In genomic region chr4:139175647-139176298, GRCh38 we compare ENCODE assay signal across 8 cellular contexts. TPM values are rescaled to one million over a fixed set of nuclear protein-coding genes. Genes with fewer than 3 reads are reported as not detected.
DNase-seq lines count a peak whose midpoint lies in the region; ATAC-seq and TF ChIP-seq lines count a peak whose summit lies in the region.

No MANE protein-coding gene starts in this region.

- no peaks in the 10 kb centered on the region for H3K27me3 Mint-ChIP-seq in CD8-positive, alpha-beta T cell (ENCODE audit: low read depth)
- H3K27me3 Mint-ChIP-seq in activated CD8-positive, alpha-beta T cell treated with anti-CD3 and anti-CD28 coated beads for 36 hours = peaks cover 14% of the 10 kb centered on the region

- H3K4me3 ChIP-seq in CD8-positive, alpha-beta T cell (ENCODE audit: low read depth, low read length) = peak overlapping the region; percentile 65

- H3K27ac ChIP-seq in CD8-positive, alpha-beta T cell (ENCODE audit: low read depth, low read length) = no peak overlapping the region

- no peak for ATAC-seq in CD8-positive, alpha-beta T cell
- no peak for ATAC-seq in activated CD8-positive, alpha-beta T cell treated with anti-CD3 and anti-CD28 coated beads for 36 hours
- ATAC-seq in sciatic nerve (peak; percentile 2), GM19351 (IDR thresholded peaks at IDR 0.05; ENCODE audit: unreplicated experiment) (no peak), HG02852 (IDR thresholded peaks at IDR 0.05; ENCODE audit: unreplicated experiment) (no peak), GM19023 (IDR thresholded peaks at IDR 0.05; ENCODE audit: unreplicated experiment) (no peak)

- peaks cover 3% of the 10 kb centered on the region for H3K36me3 Mint-ChIP-seq in CD8-positive, alpha-beta T cell
- no peaks in the 10 kb centered on the region for H3K36me3 Mint-ChIP-seq in activated CD8-positive, alpha-beta T cell treated with anti-CD3 and anti-CD28 coated beads for 36 hours (ENCODE audit: low read depth)

- no peak for TF ChIP-seq CTCF in CD8-positive, alpha-beta T cell (IDR thresholded peaks at IDR 0.05)
- no peak for TF ChIP-seq CTCF in activated CD8-positive, alpha-beta T cell treated with anti-CD3 and anti-CD28 coated beads for 36 hours (IDR thresholded peaks at IDR 0.05)

- H3K36me3 ChIP-seq in CD8-positive, alpha-beta T cell (ENCODE audit: insufficient read depth, low read length) = no peaks in the 10 kb centered on the region

- intact Hi-C loops in CD8-positive, alpha-beta T cell (cut with DNase I, micrococcal nuclease) = loop anchor here (2.0 to 10.0 kb wide), 10 partner anchors 78 to 1349 kb away; partner anchors contain the start of genes ELMOD2 (in 2 of the 2), MAML3 (in 1 of the 2), NOCT (in 1 of the 2) and SCOC (in 1 of the 2)
- intact Hi-C loops in activated CD8-positive, alpha-beta T cell treated with anti-CD3 and anti-CD28 coated beads for 36 hours (cut with micrococcal nuclease) = loop anchor here (5.0 kb wide), 2 partner anchors 93 to 127 kb away; partner anchors contain the start of genes NAA15 and NDUFC1
- intact Hi-C loops in sciatic nerve (cut with DNase I) = no loop called here

- CTCF ChIA-PET in CD8-positive, alpha-beta T cell (lab: Charles Lee) = interaction anchor here (0.6 kb wide), 1 partner anchor 23 kb away, joined by 3 read pairs; no protein-coding TSS in a partner anchor
- CTCF ChIA-PET in activated CD8-positive, alpha-beta T cell treated with anti-CD3 and anti-CD28 coated beads for 36 hours (lab: Charles Lee) = interaction anchor here (0.8 to 1.5 kb wide), 2 partner anchors 75 to 145 kb away, joined by 3 read pairs; no protein-coding TSS in a partner anchor

- no peaks in the 10 kb centered on the region for H3K27me3 ChIP-seq in CD8-positive, alpha-beta T cell (ENCODE audit: insufficient read depth, low read length)

- no peaks in the 10 kb centered on the region for H3K9me3 Mint-ChIP-seq in CD8-positive, alpha-beta T cell
- H3K9me3 Mint-ChIP-seq in activated CD8-positive, alpha-beta T cell treated with anti-CD3 and anti-CD28 coated beads for 36 hours = no peaks in the 10 kb centered on the region

- peaks cover 5% of the 10 kb centered on the region for H3K4me1 ChIP-seq in CD8-positive, alpha-beta T cell (ENCODE audit: insufficient read depth, low read length)

- DNase-seq in CD8-positive, alpha-beta T cell = no peak
- peak; percentile 44 for DNase-seq in HT-29 (ENCODE audit: low spot score)
- DNase-seq in activated CD8-positive, alpha-beta T cell treated with anti-CD3 and anti-CD28 coated beads for 36 hours = no peak
- peak; percentile 6 for DNase-seq in germinal center (ENCODE audit: low spot score)
- no peak for DNase-seq in sciatic nerve (ENCODE audit: low spot score)

- no peaks in the 10 kb centered on the region for H3K9me3 ChIP-seq in CD8-positive, alpha-beta T cell (ENCODE audit: low read length)

- peaks cover 24% of the 10 kb centered on the region for H3K4me1 Mint-ChIP-seq in CD8-positive, alpha-beta T cell (ENCODE audit: low read depth)
- H3K4me1 Mint-ChIP-seq in activated CD8-positive, alpha-beta T cell treated with anti-CD3 and anti-CD28 coated beads for 36 hours (ENCODE audit: low read depth) = peaks cover 18% of the 10 kb centered on the region

- POLR2A ChIA-PET in CD8-positive, alpha-beta T cell (lab: Charles Lee) = no interaction called here
- POLR2A ChIA-PET in activated CD8-positive, alpha-beta T cell treated with anti-CD3 and anti-CD28 coated beads for 36 hours (lab: Charles Lee) = interaction anchor here (0.8 to 1.1 kb wide), 5 partner anchors 21 to 161 kb away, joined by 3 read pairs; partner anchors contain the start of gene NOCT

- H3K4me3 Mint-ChIP-seq in CD8-positive, alpha-beta T cell = peak overlapping the region; percentile 89
- peak overlapping the region; percentile 79 for H3K4me3 Mint-ChIP-seq in activated CD8-positive, alpha-beta T cell treated with anti-CD3 and anti-CD28 coated beads for 36 hours

- peak overlapping the region; percentile 69 for H3K27ac Mint-ChIP-seq in CD8-positive, alpha-beta T cell
- H3K27ac Mint-ChIP-seq in activated CD8-positive, alpha-beta T cell treated with anti-CD3 and anti-CD28 coated beads for 36 hours = no peak overlapping the region

RNA-seq across cellular contexts. Expression of gene ELF2, which starts 1.2 kb away (rescaled TPM):
- 10 to 100 TPM; 77.1 to 79.9 TPM for total RNA-seq in CD8-positive, alpha-beta T cell
- total RNA-seq in HT-29 (2014; rRNA removed; shearing (Covaris generic)) = 18.6 and 20.6 TPM in 2 replicates
- total RNA-seq in activated CD8-positive, alpha-beta T cell treated with anti-CD3 and anti-CD28 coated beads for 36 hours = 10 to 100 TPM; 20.1 to 20.4 TPM
- total RNA-seq in sciatic nerve = 81.0 TPM

Comparison
In these comparisons a context has a peak if more than half of its experiments do, and no peak if none do; other contexts are left out.
1. DNase-seq: peak in HT-29 (single experiment) and germinal center (single experiment); none in CD8-positive, alpha-beta T cell (0 of 7), activated CD8-positive, alpha-beta T cell treated with anti-CD3 and anti-CD28 coated beads for 36 hours (single experiment) and sciatic nerve (single experiment).